17 cellular contexts compared by ENCODE assay signal in the genomic region with DNA sequence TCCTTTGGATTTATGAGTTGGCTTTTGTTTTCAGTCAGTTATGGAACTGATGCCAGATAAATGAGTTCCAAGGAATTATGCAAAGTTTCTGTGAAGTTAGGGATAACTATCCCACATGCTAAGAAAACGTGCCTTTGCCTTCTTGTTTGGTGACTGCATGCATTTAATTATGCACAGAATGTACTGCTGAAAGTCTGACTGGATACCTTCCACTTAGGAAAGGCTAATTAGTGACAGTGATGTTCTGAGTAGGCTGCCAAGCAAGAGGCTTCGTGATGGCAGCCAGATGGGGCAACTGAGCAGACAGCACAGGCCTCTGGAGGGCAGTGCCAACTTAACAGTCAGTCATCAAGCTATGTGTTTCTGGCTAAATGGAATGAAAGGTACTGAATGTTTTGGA.
DNase-seq lines count a peak whose midpoint lies in the region; ATAC-seq, FAIRE-seq and TF ChIP-seq lines count a peak whose summit lies in the region.
"Had no signal": no experiment of that assay in that cellular context is flagged by ENCODE, and none has a peak within 500 bp of the region (broad histone marks: within the 10 kb centered on the region; RNA-seq: fewer than 3 reads in every experiment).

No MANE protein-coding gene starts in this region.

- H3K27me3 Mint-ChIP-seq in GM23338 (ENCODE audit: insufficient read depth, low read depth, poor library complexity): no peaks in the 10 kb centered on the region
- H3K27me3 Mint-ChIP-seq in effector memory CD8-positive, alpha-beta T cell: no peaks in the 10 kb centered on the region
- H3K27me3 Mint-ChIP-seq: activated CD8-positive, alpha-beta memory T cell treated with anti-CD3 and anti-CD28 coated beads, Interleukin-2, amount 10 ng/mL, durations not matched to agents 7 days and 5 days; brain; CD4-positive, CD25-positive, alpha-beta regulatory T cell; naive B cell had no signal

- H3K27ac Mint-ChIP-seq in GM23338: no peak overlapping the region
- H3K27ac Mint-ChIP-seq in effector memory CD8-positive, alpha-beta T cell: no peak overlapping the region
- H3K27ac Mint-ChIP-seq: activated CD8-positive, alpha-beta memory T cell treated with anti-CD3 and anti-CD28 coated beads, Interleukin-2, amount 10 ng/mL, durations not matched to agents 7 days and 5 days; brain; CD4-positive, CD25-positive, alpha-beta regulatory T cell; naive B cell; stimulated activated naive CD8-positive, alpha-beta T cell treated with anti-CD3 and anti-CD28 coated beads, Interleukin-15, amount 100 ng/mL, for 72 hours had no signal

- DNase-seq in A549 (ENCODE audit: low read depth in 1 of 2, low spot score in 1 of 2): peak in 1 of 2 experiments; percentile 24
- peak; percentile 43 for DNase-seq in GM23338 (ENCODE audit: low spot score)
- DNase-seq in RWPE2 (ENCODE audit: low spot score): no peak
- DNase-seq in fibroblast of the aortic adventitia (ENCODE audit: low read depth): peak; percentile 27
- DNase-seq in NCI-H82 (lab: John Stamatoyannopoulos, UW): no peak
- no peak for DNase-seq in activated CD8-positive, alpha-beta memory T cell treated with anti-CD3 and anti-CD28 coated beads for 24 hours
- DNase-seq in effector memory CD8-positive, alpha-beta T cell: no peak
- DNase-seq: activated CD8-positive, alpha-beta memory T cell treated with anti-CD3 and anti-CD28 coated beads, Interleukin-2, amount 10 ng/mL, durations not matched to agents 7 days and 5 days; heart right ventricle; naive B cell; NCI-H2029; stimulated activated CD4-positive, alpha-beta T cell treated with anti-CD3 and anti-CD28 coated beads, Interleukin-15, amount 100 ng/mL, for 24 hours; stimulated activated naive CD8-positive, alpha-beta T cell treated with anti-CD3 and anti-CD28 coated beads, Interleukin-15, amount 100 ng/mL, for 72 hours had no signal

- no peak overlapping the region for H3K4me2 ChIP-seq in A549
- H3K4me2 ChIP-seq in GM23338: no peak overlapping the region

- no peak overlapping the region for H3K4me3 Mint-ChIP-seq in GM23338
- H3K4me3 Mint-ChIP-seq in effector memory CD8-positive, alpha-beta T cell: no peak overlapping the region
- H3K4me3 Mint-ChIP-seq: activated CD8-positive, alpha-beta memory T cell treated with anti-CD3 and anti-CD28 coated beads, Interleukin-2, amount 10 ng/mL, durations not matched to agents 7 days and 5 days; brain; CD4-positive, CD25-positive, alpha-beta regulatory T cell; naive B cell; stimulated activated naive CD8-positive, alpha-beta T cell treated with anti-CD3 and anti-CD28 coated beads, Interleukin-15, amount 100 ng/mL, for 72 hours had no signal

- H3K36me3 ChIP-seq in GM23338 (ENCODE audit: insufficient read depth) (no peaks in the 10 kb centered on the region), RWPE2 (ENCODE audit: low read depth) (no peaks in the 10 kb centered on the region)
- H3K36me3 ChIP-seq: heart right ventricle had no signal

- no peak overlapping the region for H3K27ac ChIP-seq in A549
- no peak overlapping the region for H3K27ac ChIP-seq in GM23338 (ENCODE audit: low read depth)
- no peak overlapping the region for H3K27ac ChIP-seq in RWPE2 (ENCODE audit: poor library complexity, severe bottlenecking)
- H3K27ac ChIP-seq: heart right ventricle had no signal

- H3K27me3 ChIP-seq in GM23338 (ENCODE audit: insufficient read depth) (no peaks in the 10 kb centered on the region), RWPE2 (ENCODE audit: insufficient read depth, poor library complexity, severe bottlenecking) (peaks cover 5% of the 10 kb centered on the region)
- H3K27me3 ChIP-seq: heart right ventricle had no signal

- no peaks in the 10 kb centered on the region for H3K4me1 ChIP-seq in A549
- no peaks in the 10 kb centered on the region for H3K4me1 ChIP-seq in GM23338 (ENCODE audit: insufficient read depth)
- no peaks in the 10 kb centered on the region for H3K4me1 ChIP-seq in RWPE2 (ENCODE audit: insufficient read depth, poor library complexity, severe bottlenecking)
- H3K4me1 ChIP-seq: heart right ventricle had no signal

- no peaks in the 10 kb centered on the region for H3K4me1 Mint-ChIP-seq in GM23338
- H3K4me1 Mint-ChIP-seq in effector memory CD8-positive, alpha-beta T cell (ENCODE audit: low read depth in 2 of 2): no peaks in the 10 kb centered on the region
- H3K4me1 Mint-ChIP-seq: activated CD8-positive, alpha-beta memory T cell treated with anti-CD3 and anti-CD28 coated beads, Interleukin-2, amount 10 ng/mL, durations not matched to agents 7 days and 5 days; brain; CD4-positive, CD25-positive, alpha-beta regulatory T cell; naive B cell; stimulated activated naive CD8-positive, alpha-beta T cell treated with anti-CD3 and anti-CD28 coated beads, Interleukin-15, amount 100 ng/mL, for 72 hours had no signal

- no peaks in the 10 kb centered on the region for H3F3A ChIP-seq in GM23338 (replicated peaks; ENCODE audit: low read depth)

- FAIRE-seq in A549 (lab: Jason Lieb, UNC): no peak

- no peak overlapping the region for H2AFZ ChIP-seq in GM23338

- H3K4me3 ChIP-seq in A549 (no peak overlapping the region), GM23338 (no peak overlapping the region), RWPE2 (ENCODE audit: severe bottlenecking) (no peak overlapping the region), fibroblast of the aortic adventitia (ENCODE audit: low read depth, low read length) (no peak overlapping the region)
- H3K4me3 ChIP-seq: heart right ventricle had no signal

- no peaks in the 10 kb centered on the region for H3K36me3 Mint-ChIP-seq in GM23338 (ENCODE audit: low read depth)
- H3K36me3 Mint-ChIP-seq in effector memory CD8-positive, alpha-beta T cell (ENCODE audit: insufficient read depth): no peaks in the 10 kb centered on the region
- H3K36me3 Mint-ChIP-seq: activated CD8-positive, alpha-beta memory T cell treated with anti-CD3 and anti-CD28 coated beads, Interleukin-2, amount 10 ng/mL, durations not matched to agents 7 days and 5 days; brain; CD4-positive, CD25-positive, alpha-beta regulatory T cell had no signal

- no peaks in the 10 kb centered on the region for H4K20me1 ChIP-seq in GM23338 (replicated peaks; ENCODE audit: insufficient read depth)

- H3K9me3 ChIP-seq in A549 (no peaks in the 10 kb centered on the region), RWPE2 (ENCODE audit: severe bottlenecking) (no peaks in the 10 kb centered on the region)

- TF ChIP-seq EP300 in A549 (IDR thresholded peaks at IDR 0.05): no peak

- WGBS in A549 (ENCODE audit: missing lambda C conversion rate): 0% methylated on average over 2 of the region's 2 CpGs

- CTCF ChIA-PET in A549 (lab: Yijun Ruan, JAX): interaction anchor here (0.6 to 1.8 kb wide), 4 partner anchors 14 to 1224 kb away, joined by 3 to 7 read pairs (median 5); no protein-coding TSS in a partner anchor

- no peak for TF ChIP-seq POLR2A in A549 (IDR thresholded peaks at IDR 0.05; ENCODE audit: low read length)

- peak; percentile 15; the same call in 1 of the 3 replicates for TF ChIP-seq CTCF in A549 (IDR thresholded peaks at IDR 0.05)
- peak; percentile 50 to 68 for TF ChIP-seq CTCF in GM23338 (conservative IDR thresholded peaks at IDR 0.05; ENCODE audit: low read depth in 2 of 2)
- TF ChIP-seq CTCF in RWPE2 (IDR thresholded peaks at IDR 0.05; ENCODE audit: poor library complexity, severe bottlenecking): peak; percentile 47
- TF ChIP-seq CTCF in fibroblast of the aortic adventitia (IDR thresholded peaks at IDR 0.05; ENCODE audit: insufficient read depth, low read length): peak; percentile 18

- H3K9me3 Mint-ChIP-seq in GM23338: peaks cover 7% of the 10 kb centered on the region; the same call in 2 of the 3 replicates
- peaks cover 0 to 5% of the 10 kb centered on the region in 2 donors for H3K9me3 Mint-ChIP-seq in effector memory CD8-positive, alpha-beta T cell

- peak; percentile 31 to 32; a peak in 3 of 5 replicates for TF ChIP-seq RAD21 in A549 (conservative IDR thresholded peaks at IDR 0.05 in 1 of 2, IDR thresholded peaks at IDR 0.05 in 1 of 2)

- no peaks in the 10 kb centered on the region for H3K79me2 ChIP-seq in GM23338 (replicated peaks; ENCODE audit: insufficient read depth)

- H3K9me2 ChIP-seq in GM23338 (ENCODE audit: insufficient read depth): 0 out of 2 replicates have a peak, but pooled peaks cover 4% of the 10 kb centered on the region

- ATAC-seq in A549 (peak in 1 of 2 experiments; percentile 54; a peak in 3 of 6 replicates), GM23338 (peak; percentile 50; the same call in 2 of the 3 replicates), RWPE2 (ENCODE audit: low read depth) (peak; percentile 72), HG02884 (IDR thresholded peaks at IDR 0.05; ENCODE audit: unreplicated experiment) (no peak)
- ATAC-seq in effector memory CD8-positive, alpha-beta T cell (replicated peaks): no peak
- ATAC-seq: activated CD8-positive, alpha-beta memory T cell treated with anti-CD3 and anti-CD28 coated beads, Interleukin-2, amount 10 ng/mL, durations not matched to agents 7 days and 5 days; heart right ventricle; SK-N-SH treated with all-trans-retinoic acid at 6 μM for 48 hours; stimulated activated naive CD8-positive, alpha-beta T cell treated with anti-CD3 and anti-CD28 coated beads, Interleukin-15, amount 100 ng/mL, for 72 hours had no signal

- POLR2A ChIA-PET in A549 (lab: Yijun Ruan, JAX): no interaction called here

TF ChIP-seq in A549, 52 proteins besides CTCF, POLR2A, EP300 and RAD21:
- TF ChIP-seq MAX (IDR thresholded peaks at IDR 0.05): no peak
- peak; percentile 17; the same call in 1 of the 3 replicates for TF ChIP-seq SMC3 (IDR thresholded peaks at IDR 0.05)

TF ChIP-seq in GM23338, 12 proteins besides CTCF, POLR2A, EP300 and RAD21 (continues in another document):
- TF ChIP-seq CREB1 (CRISPR knock-in tag; IDR thresholded peaks at IDR 0.05; ENCODE audit: low read depth) (no peak), ZNF114 (CRISPR knock-in tag; IDR thresholded peaks at IDR 0.05) (no peak), JUNB (IDR thresholded peaks at IDR 0.05; ENCODE audit: unreplicated experiment) (no peak), ZNF331 (CRISPR knock-in tag; IDR thresholded peaks at IDR 0.05; ENCODE audit: low read depth) (no peak), POLR2AphosphoS5 (IDR thresholded peaks at IDR 0.05; ENCODE audit: low read depth) (no peak), EZH2phosphoT487 (IDR thresholded peaks at IDR 0.05; ENCODE audit: unreplicated experiment) (no peak)

Comparison
In these comparisons a context has a peak if more than half of its experiments do, and no peak if none do; other contexts are left out.
1. ATAC-seq: peak in GM23338 (single experiment) and RWPE2 (single experiment); none in effector memory CD8-positive, alpha-beta T cell (single experiment) and HG02884 (single experiment).
2. DNase-seq: peak in GM23338 (single experiment) and fibroblast of the aortic adventitia (single experiment); none in RWPE2 (single experiment), NCI-H82 (single experiment), activated CD8-positive, alpha-beta memory T cell treated with anti-CD3 and anti-CD28 coated beads for 24 hours (single experiment) and effector memory CD8-positive, alpha-beta T cell (0 of 3).
3. Peak in every context shown above with its lines, with median percentiles within 50 percentile points of each other: CTCF ChIP-seq.